In the genomic region with DNA sequence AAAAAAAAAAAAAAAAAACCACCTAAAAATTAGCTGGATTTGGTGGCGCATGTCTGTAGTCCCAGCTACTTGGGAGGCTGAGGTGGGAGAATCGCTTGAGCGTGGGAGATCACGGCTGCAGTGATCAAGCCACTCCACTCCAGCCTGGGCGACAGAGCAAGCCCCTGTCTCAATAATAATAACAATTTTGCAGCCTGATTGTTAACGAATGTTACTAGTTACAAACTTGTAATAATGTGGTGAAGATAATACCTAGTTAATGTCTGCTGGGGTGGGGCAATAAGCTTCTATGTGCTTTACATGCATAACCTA, we compare ENCODE assay signal across 11 cellular contexts. TPM values are rescaled to one million over a fixed set of nuclear protein-coding genes. Genes with fewer than 3 reads are reported as not detected.
DNase-seq lines count a peak whose midpoint lies in the region; ATAC-seq and TF ChIP-seq lines count a peak whose summit lies in the region.
"Had no signal": no experiment of that assay in that cellular context is flagged by ENCODE, and none has a peak within 500 bp of the region (broad histone marks: within the 10 kb centered on the region; RNA-seq: fewer than 3 reads in every experiment).

No MANE protein-coding gene starts in this region.

- H3K27me3 Mint-ChIP-seq in activated CD4-positive, alpha-beta T cell treated with anti-CD3 and anti-CD28 coated beads, Interleukin-2, amount 10 ng/mL, durations not matched to agents 7 days and 5 days = peaks cover 2% of the 10 kb centered on the region
- no peaks in the 10 kb centered on the region for H3K27me3 Mint-ChIP-seq in neural progenitor cell (ENCODE audit: insufficient read depth, low read depth)
- H3K27me3 Mint-ChIP-seq: activated B cell treated with CpG ODN at 0.5 μM for 24 hours had no signal

- H3K36me3 ChIP-seq in Karpas-422 (ENCODE audit: insufficient read depth, low read length) (peaks cover 12% of the 10 kb centered on the region), mammary epithelial cell (ENCODE audit: insufficient read depth, low read length) (peaks cover 2% of the 10 kb centered on the region), neural progenitor cell (no peaks in the 10 kb centered on the region)
- H3K36me3 ChIP-seq: vagina had no signal

- intact Hi-C loops in mammary epithelial cell (cut with micrococcal nuclease) = no loop called here

- H3K4me1 Mint-ChIP-seq in activated CD4-positive, alpha-beta T cell treated with anti-CD3 and anti-CD28 coated beads, Interleukin-2, amount 10 ng/mL, durations not matched to agents 7 days and 5 days = peaks cover 34% of the 10 kb centered on the region
- H3K4me1 Mint-ChIP-seq in neural progenitor cell = peaks cover 20% of the 10 kb centered on the region

- TF ChIP-seq CTCF in mammary epithelial cell (conservative IDR thresholded peaks at IDR 0.05 in 1 of 2, IDR thresholded peaks at IDR 0.05 in 1 of 2; ENCODE audit: extremely low read depth in 1 of 2, insufficient read depth in 1 of 2, low read depth in 1 of 2, low read length in 2 of 2) = no peak
- TF ChIP-seq CTCF in neural progenitor cell (IDR thresholded peaks at IDR 0.05) = no peak

- no peak for DNase-seq in activated CD4-positive, alpha-beta T cell treated with anti-CD3 and anti-CD28 coated beads, Interleukin-2, amount 10 ng/mL, durations not matched to agents 7 days and 5 days
- DNase-seq in activated CD4-positive, alpha-beta T cell treated with anti-CD3 and anti-CD28 coated beads, Interleukin-2, amount 50 U/mL, for 48 hours = no peak
- no peak for DNase-seq in Karpas-422
- no peak for DNase-seq in mammary epithelial cell
- DNase-seq in neural progenitor cell (ENCODE audit: low spot score) = no peak
- no peak for DNase-seq in mucosa of gallbladder (ENCODE audit: low spot score)
- DNase-seq: activated B cell treated with CpG ODN at 0.5 μM for 24 hours, Right ventricle myocardium superior had no signal

- H3K9me3 ChIP-seq in Karpas-422 (ENCODE audit: low read length) (no peaks in the 10 kb centered on the region), mammary epithelial cell (replicated peaks; ENCODE audit: insufficient read depth, low read length) (no peaks in the 10 kb centered on the region), neural progenitor cell (ENCODE audit: low read depth) (no peaks in the 10 kb centered on the region)
- H3K9me3 ChIP-seq: vagina had no signal

- dilution Hi-C loops in mammary epithelial cell (cut with HindIII; ENCODE audit: low sequenced_read_pairs) = no loop called here

- 69% methylated on average over 6 of the region's 6 CpGs for WGBS in mammary epithelial cell (ENCODE audit: low coverage, missing lambda C conversion rate)

- H4K20me1 ChIP-seq in Karpas-422 (ENCODE audit: insufficient read depth, low read depth, low read length) (no peaks in the 10 kb centered on the region), mammary epithelial cell (ENCODE audit: insufficient read depth, low read length) (no peaks in the 10 kb centered on the region), neural progenitor cell (ENCODE audit: low read depth) (peaks cover 17% of the 10 kb centered on the region)

- peaks cover 16% of the 10 kb centered on the region for H3F3A ChIP-seq in neural progenitor cell (ENCODE audit: low read depth)

- H3K4me2 ChIP-seq in Karpas-422 (ENCODE audit: low read depth, low read length, poor library complexity, severe bottlenecking) (peak overlapping the region; percentile 93), mammary epithelial cell (ENCODE audit: insufficient read depth, low read depth, low read length) (no peak overlapping the region), neural progenitor cell (no peak overlapping the region)

- H3K27me3 ChIP-seq in Karpas-422 (ENCODE audit: low read length) (no peaks in the 10 kb centered on the region), mammary epithelial cell (ENCODE audit: insufficient read depth, low read length) (no peaks in the 10 kb centered on the region), neural progenitor cell (no peaks in the 10 kb centered on the region)
- H3K27me3 ChIP-seq: vagina had no signal

- H3K4me3 Mint-ChIP-seq in activated CD4-positive, alpha-beta T cell treated with anti-CD3 and anti-CD28 coated beads, Interleukin-2, amount 10 ng/mL, durations not matched to agents 7 days and 5 days = peak overlapping the region; percentile 48
- H3K4me3 Mint-ChIP-seq in neural progenitor cell = peak overlapping the region; percentile 98

- H3K27ac ChIP-seq in Karpas-422 (ENCODE audit: low read length) = no peak overlapping the region
- no peak overlapping the region for H3K27ac ChIP-seq in mammary epithelial cell (ENCODE audit: insufficient read depth, low read depth, low read length)
- no peak overlapping the region for H3K27ac ChIP-seq in neural progenitor cell

- no peak overlapping the region for H3K4me3 ChIP-seq in Karpas-422 (ENCODE audit: low read length)
- H3K4me3 ChIP-seq in mammary epithelial cell (replicated peaks in 1 of 3; ENCODE audit: insufficient read depth in 1 of 3, low read depth in 2 of 3, low read length in 3 of 3) = no peak overlapping the region
- no peak overlapping the region for H3K4me3 ChIP-seq in neural progenitor cell

- peak overlapping the region; percentile 92 for H3K27ac Mint-ChIP-seq in activated CD4-positive, alpha-beta T cell treated with anti-CD3 and anti-CD28 coated beads, Interleukin-2, amount 10 ng/mL, durations not matched to agents 7 days and 5 days
- H3K27ac Mint-ChIP-seq in neural progenitor cell = no peak overlapping the region

- no peak overlapping the region; the same call in 1 of the 2 replicates for H3K9ac ChIP-seq in Karpas-422 (ENCODE audit: low read length)
- no peak overlapping the region for H3K9ac ChIP-seq in mammary epithelial cell (ENCODE audit: insufficient read depth, low read length)
- H3K9ac ChIP-seq in neural progenitor cell = no peak overlapping the region

- peaks cover 37% of the 10 kb centered on the region for H3K79me2 ChIP-seq in Karpas-422 (ENCODE audit: low read length)
- H3K79me2 ChIP-seq in mammary epithelial cell (ENCODE audit: insufficient read depth, low read length) = peaks cover 38% of the 10 kb centered on the region
- peaks cover 38% of the 10 kb centered on the region for H3K79me2 ChIP-seq in neural progenitor cell (ENCODE audit: low read depth)

- H3K9me2 ChIP-seq in Karpas-422 (replicated peaks; ENCODE audit: insufficient read depth, low read length) = no peaks in the 10 kb centered on the region

- BruUV-seq in mammary epithelial cell (replicated peaks; lab: Mats Ljungman, UMichigan) = TSS peak; percentile 55

- H3K4me1 ChIP-seq in Karpas-422 (ENCODE audit: low read length) (peaks cover 32% of the 10 kb centered on the region), mammary epithelial cell (ENCODE audit: insufficient read depth, low read length) (peaks cover 5% of the 10 kb centered on the region), neural progenitor cell (peaks cover 20% of the 10 kb centered on the region)

- H2AFZ ChIP-seq in Karpas-422 (ENCODE audit: low read length) (no peak overlapping the region), mammary epithelial cell (ENCODE audit: low read depth, low read length) (no peak overlapping the region), neural progenitor cell (replicated peaks) (no peak overlapping the region)

- ATAC-seq in HG02852 (IDR thresholded peaks at IDR 0.05; ENCODE audit: unreplicated experiment) = no peak
- no peak for ATAC-seq in activated CD4-positive, CD25-positive, alpha-beta regulatory T cell treated with anti-CD3 and anti-CD28 coated beads, Interleukin-2, amount 50 U/mL, for 24 hours

- peaks cover 5% of the 10 kb centered on the region for H3K36me3 Mint-ChIP-seq in activated CD4-positive, alpha-beta T cell treated with anti-CD3 and anti-CD28 coated beads, Interleukin-2, amount 10 ng/mL, durations not matched to agents 7 days and 5 days (ENCODE audit: low read depth)
- peaks cover 6% of the 10 kb centered on the region for H3K36me3 Mint-ChIP-seq in neural progenitor cell

- POLR2A ChIA-PET in activated CD4-positive, alpha-beta T cell treated with anti-CD3 and anti-CD28 coated beads, Interleukin-2, amount 10 ng/mL, durations not matched to agents 7 days and 5 days (lab: Charles Lee) = interaction anchor here (1.0 kb wide), 1 partner anchor 8 kb away, joined by 3 read pairs; no protein-coding TSS in a partner anchor

- in situ Hi-C loops in mammary epithelial cell (cut with MboI; ENCODE audit: low sequenced_read_pairs in 2 of 2) = no loop called here

- no peaks in the 10 kb centered on the region for H3K9me3 Mint-ChIP-seq in activated CD4-positive, alpha-beta T cell treated with anti-CD3 and anti-CD28 coated beads, Interleukin-2, amount 10 ng/mL, durations not matched to agents 7 days and 5 days
- no peaks in the 10 kb centered on the region for H3K9me3 Mint-ChIP-seq in neural progenitor cell
- H3K9me3 Mint-ChIP-seq: activated B cell treated with CpG ODN at 0.5 μM for 24 hours had no signal

- CTCF ChIA-PET in activated CD4-positive, alpha-beta T cell treated with anti-CD3 and anti-CD28 coated beads, Interleukin-2, amount 10 ng/mL, durations not matched to agents 7 days and 5 days (lab: Charles Lee) = interaction anchor here (0.7 to 3.4 kb wide), 3 partner anchors 10 to 46 kb away, joined by 3 to 28 read pairs (median 4); no protein-coding TSS in a partner anchor
- CTCF ChIA-PET in mammary epithelial cell (lab: Charles Lee; ENCODE audit: low non-redundant PET) = interaction anchor here (0.6 kb wide), 2 partner anchors 20 to 26 kb away, joined by 3 to 6 read pairs; no protein-coding TSS in a partner anchor

RNA-seq across cellular contexts. Expression of a gene that starts 1.2 kb away (rescaled TPM):
- 10 to 100 TPM; 42.9 to 45.9 TPM for total RNA-seq in activated CD4-positive, alpha-beta T cell treated with anti-CD3 and anti-CD28 coated beads, Interleukin-2, amount 10 ng/mL, durations not matched to agents 7 days and 5 days
- 21.8 and 41.6 TPM in 2 replicates for total RNA-seq in Karpas-422 (2014; rRNA removed; shearing (Covaris generic); ENCODE audit: low replicate concordance)
- 10 to 100 TPM; 57.5 to 73.7 TPM for total RNA-seq in mammary epithelial cell
- polyA plus RNA-seq in mammary epithelial cell = 17.9 TPM
- polyA minus RNA-seq in mammary epithelial cell = 23.0 TPM
- 47.8 and 63.2 TPM in 2 replicates for total RNA-seq in neural progenitor cell (ENCODE audit: low replicate concordance)
- total RNA-seq in mucosa of gallbladder = 39.2 TPM

RNA-seq across cellular contexts. Expression of a gene that starts 44.1 kb away (rescaled TPM):
- 1 to 10 TPM; 1.1 to 1.3 TPM for total RNA-seq in activated CD4-positive, alpha-beta T cell treated with anti-CD3 and anti-CD28 coated beads, Interleukin-2, amount 10 ng/mL, durations not matched to agents 7 days and 5 days
- 1.1 and 2.0 TPM in 2 replicates for total RNA-seq in Karpas-422 (2014; rRNA removed; shearing (Covaris generic); ENCODE audit: low replicate concordance)
- 1 to 10 TPM; 1.0 to 1.2 TPM for total RNA-seq in mammary epithelial cell
- polyA plus RNA-seq in mammary epithelial cell = 0.50 TPM
- not detected for polyA minus RNA-seq in mammary epithelial cell
- total RNA-seq in neural progenitor cell (ENCODE audit: low replicate concordance) = 0.96 and 1.5 TPM in 2 replicates
- 0.69 TPM for total RNA-seq in mucosa of gallbladder

RNA-seq across cellular contexts. Expression of a gene that starts 44.2 kb away (rescaled TPM):
- 10 to 100 TPM; 91.3 to 93.9 TPM for total RNA-seq in activated CD4-positive, alpha-beta T cell treated with anti-CD3 and anti-CD28 coated beads, Interleukin-2, amount 10 ng/mL, durations not matched to agents 7 days and 5 days
- 161 and 281 TPM in 2 replicates for total RNA-seq in Karpas-422 (2014; rRNA removed; shearing (Covaris generic); ENCODE audit: low replicate concordance)
- 100 to 1,000 TPM in 1 of 2 donors, 10 to 100 TPM in 1; 60.5 to 104 TPM for total RNA-seq in mammary epithelial cell
- polyA plus RNA-seq in mammary epithelial cell = 16.3 TPM
- polyA minus RNA-seq in mammary epithelial cell = 37.8 TPM
- 50.5 and 64.9 TPM in 2 replicates for total RNA-seq in neural progenitor cell (ENCODE audit: low replicate concordance)
- total RNA-seq in mucosa of gallbladder = 89.9 TPM
